ENCODE assay signal across 8 cellular contexts in the genomic region with DNA sequence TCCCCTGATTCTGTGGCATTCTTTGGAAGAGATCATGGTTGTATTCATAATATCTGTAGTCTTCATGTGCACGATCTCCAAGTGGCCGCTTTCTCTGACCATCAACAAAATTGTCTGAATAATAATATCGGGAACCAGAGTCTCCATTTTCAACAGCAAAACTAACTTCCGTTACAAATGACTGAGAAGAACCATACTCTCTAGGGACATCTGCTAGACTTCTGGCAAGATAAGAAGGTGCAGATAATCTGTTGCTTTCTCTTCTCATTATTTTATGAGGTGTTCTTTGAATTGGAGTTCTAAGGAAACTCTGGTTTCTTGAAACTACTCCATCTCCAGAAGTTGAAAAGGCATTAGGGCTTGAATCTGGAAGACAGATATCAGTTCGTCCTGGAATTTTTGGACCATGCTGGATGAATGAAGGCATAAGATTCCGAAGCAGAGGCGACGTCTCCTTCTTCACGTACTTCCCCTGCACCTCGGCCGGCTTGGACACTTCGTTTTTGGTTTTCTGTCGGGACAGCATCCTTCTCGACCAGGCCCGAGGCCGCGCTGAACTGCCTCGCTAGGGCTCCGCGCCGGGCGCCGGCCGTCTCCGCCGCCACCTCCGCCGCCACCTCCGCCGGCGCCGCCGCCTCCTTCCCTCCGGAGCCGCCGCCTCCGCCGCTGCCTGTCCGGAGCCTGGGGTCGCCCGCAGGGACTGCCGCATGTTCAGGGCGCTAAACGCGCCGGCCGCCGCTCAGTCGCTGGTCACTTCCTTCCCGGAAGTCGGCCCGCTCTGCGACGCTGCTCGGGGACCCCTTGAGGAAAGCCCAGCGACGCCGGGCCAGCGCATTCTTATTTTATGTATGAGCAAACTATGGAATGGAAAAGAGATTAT. TPM values are rescaled to one million over a fixed set of nuclear protein-coding genes. Genes with fewer than 3 reads are reported as not detected.
DNase-seq lines count a peak whose midpoint lies in the region; ATAC-seq, FAIRE-seq and TF ChIP-seq lines count a peak whose summit lies in the region.
"Not testable (repeated sequence)": the region's sequence is repeated elsewhere in the genome, so short reads cannot be mapped to it uniquely, and the experiment has no call there.

No MANE protein-coding gene starts in this region.

- peak overlapping the region; percentile 10 to 41 (median 28) for H3K4me3 ChIP-seq in skin epidermis

- intact Hi-C loops in activated CD8-positive, alpha-beta T cell treated with anti-CD3 and anti-CD28 coated beads for 36 hours (cut with micrococcal nuclease): not testable (repeated sequence)

- not testable (repeated sequence) for FAIRE-seq in urothelium cell line (lab: Jason Lieb, UNC)

- not testable (repeated sequence) for H3K36me3 Mint-ChIP-seq in activated CD8-positive, alpha-beta T cell treated with anti-CD3 and anti-CD28 coated beads for 36 hours (ENCODE audit: low read depth); chondrocyte (ENCODE audit: low read depth); immature natural killer cell

- ATAC-seq in GM18498 (IDR thresholded peaks at IDR 0.05; ENCODE audit: unreplicated experiment) (peak; percentile 80), GM21825 (IDR thresholded peaks at IDR 0.05; ENCODE audit: unreplicated experiment) (peak; percentile 73), HG03558 (IDR thresholded peaks at IDR 0.05; ENCODE audit: extremely low read depth, unreplicated experiment) (peak; percentile 53)
- peak; percentile 67 for ATAC-seq in activated CD8-positive, alpha-beta T cell treated with anti-CD3 and anti-CD28 coated beads for 36 hours

- H3K27ac Mint-ChIP-seq in activated CD8-positive, alpha-beta T cell treated with anti-CD3 and anti-CD28 coated beads for 36 hours: peak overlapping the region; percentile 39
- H3K27ac Mint-ChIP-seq in chondrocyte (ENCODE audit: unreplicated experiment): not testable (repeated sequence)
- peak overlapping the region; percentile 53 to 90 (median 82) for H3K27ac Mint-ChIP-seq in immature natural killer cell

- peak overlapping the region in 14 of 21 experiments; percentile 7 to 85 (median 69) for H3K27ac ChIP-seq in skin epidermis

- not testable (repeated sequence) for H3K9me3 Mint-ChIP-seq in activated CD8-positive, alpha-beta T cell treated with anti-CD3 and anti-CD28 coated beads for 36 hours; chondrocyte (ENCODE audit: low read depth); immature natural killer cell

- not testable (repeated sequence) for H3K4me1 Mint-ChIP-seq in activated CD8-positive, alpha-beta T cell treated with anti-CD3 and anti-CD28 coated beads for 36 hours (ENCODE audit: low read depth); chondrocyte (ENCODE audit: low read depth)
- H3K4me1 Mint-ChIP-seq in immature natural killer cell: peaks cover 36 to 55% of the 10 kb centered on the region in 2 donors

- POLR2A ChIA-PET in activated CD8-positive, alpha-beta T cell treated with anti-CD3 and anti-CD28 coated beads for 36 hours (lab: Charles Lee): not testable (repeated sequence)

- not testable (repeated sequence) for TF ChIP-seq CTCF in activated CD8-positive, alpha-beta T cell treated with anti-CD3 and anti-CD28 coated beads for 36 hours (IDR thresholded peaks at IDR 0.05); chondrocyte (IDR thresholded peaks at IDR 0.05)

- peak overlapping the region; percentile 49 for H3K4me3 Mint-ChIP-seq in activated CD8-positive, alpha-beta T cell treated with anti-CD3 and anti-CD28 coated beads for 36 hours
- H3K4me3 Mint-ChIP-seq in chondrocyte (ENCODE audit: unreplicated experiment): not testable (repeated sequence)
- H3K4me3 Mint-ChIP-seq in immature natural killer cell: peak overlapping the region; percentile 84 to 89 (median 88)

- H3K27me3 Mint-ChIP-seq in activated CD8-positive, alpha-beta T cell treated with anti-CD3 and anti-CD28 coated beads for 36 hours; chondrocyte (ENCODE audit: low read depth); immature natural killer cell (ENCODE audit: low read depth in 3 of 3): not testable (repeated sequence)

- CTCF ChIA-PET in activated CD8-positive, alpha-beta T cell treated with anti-CD3 and anti-CD28 coated beads for 36 hours (lab: Charles Lee): not testable (repeated sequence)

- DNase-seq in activated CD8-positive, alpha-beta T cell treated with anti-CD3 and anti-CD28 coated beads for 36 hours: peak; percentile 38
- DNase-seq in chondrocyte (ENCODE audit: low spot score): peak; percentile 82
- DNase-seq in immature natural killer cell: peak; percentile 34 to 52 (median 49)
- DNase-seq in urothelium cell line (ENCODE audit: low spot score): peak; percentile 20

RNA-seq across cellular contexts. Expression of a gene that starts 6.4 kb away (rescaled TPM):
- total RNA-seq in activated CD8-positive, alpha-beta T cell treated with anti-CD3 and anti-CD28 coated beads for 36 hours: under 1 TPM; 0.36 to 0.77 TPM
- not detected in 3 replicates for total RNA-seq in chondrocyte
- polyA plus RNA-seq in immature natural killer cell: 1 to 10 TPM in 2 of 3 donors, not detected in 1; 1.7 to 3.7 TPM

Comparison
In these comparisons a context has a peak if more than half of its experiments do, and no peak if none do; other contexts are left out.
1. Peak in every context shown above with its lines: DNase-seq, ATAC-seq, H3K4me3 ChIP-seq and H3K27ac ChIP-seq.
2. DNase-seq: peak in every context shown above with its lines; median percentile 82 in chondrocyte; 49 in immature natural killer cell; 38 in activated CD8-positive, alpha-beta T cell treated with anti-CD3 and anti-CD28 coated beads for 36 hours; 20 in urothelium cell line.